ENCODE assay signal across 13 cellular contexts in genomic region chr10:103154464-103155299, GRCh38. TPM values are rescaled to one million over a fixed set of nuclear protein-coding genes. Genes with fewer than 3 reads are reported as not detected.
A peak's percentile ranks its signal among the peaks of the same experiment; 100 is the strongest.
DNase-seq lines count a peak whose midpoint lies in the region; ATAC-seq and TF ChIP-seq lines count a peak whose summit lies in the region.
"Had no signal": no experiment of that assay in that cellular context is flagged by ENCODE, and none has a peak within 500 bp of the region (broad histone marks: within the 10 kb centered on the region; RNA-seq: fewer than 3 reads in every experiment).

No MANE protein-coding gene starts in this region.

- H3K4me3 ChIP-seq in SK-N-MC (no peak overlapping the region), neutrophil (ENCODE audit: low read depth in 1 of 2, low read length in 1 of 2) (no peak overlapping the region)
- H3K4me3 ChIP-seq: BLaER1 treated with 17β-estradiol and CSF1 and Interleukin-3, amounts not matched to agents 10 nM and 100 nM had no signal

- no peaks in the 10 kb centered on the region for H3K9me3 ChIP-seq in SK-N-MC (ENCODE audit: low read depth, low read length)
- H3K9me3 ChIP-seq in neutrophil: no peaks in the 10 kb centered on the region
- H3K9me3 ChIP-seq: BLaER1 treated with 17β-estradiol and CSF1 and Interleukin-3, amounts not matched to agents 10 nM and 100 nM had no signal

- H3K36me3 ChIP-seq in SK-N-MC (ENCODE audit: insufficient read depth, low read length) (peaks cover 4% of the 10 kb centered on the region; the same call in 1 of the 2 replicates), neutrophil (peaks cover 60% of the 10 kb centered on the region)

- no peak overlapping the region for H3K9ac ChIP-seq in SK-N-MC (ENCODE audit: insufficient read length)
- H3K9ac ChIP-seq: BLaER1 treated with 17β-estradiol and CSF1 and Interleukin-3, amounts not matched to agents 10 nM and 100 nM had no signal

- DNase-seq in AG20443 (ENCODE audit: low spot score) (peak; percentile 16), SK-N-MC (ENCODE audit: low read depth, low spot score) (no peak), fibroblast of peridontal ligament (ENCODE audit: extremely low read depth) (peak; percentile 62), ureter (ENCODE audit: low spot score) (no peak), GF-D8 (lab: John Stamatoyannopoulos, UW) (no peak), retina (no peak)
- DNase-seq: brain microvascular endothelial cell, NCI-H1105, SIG-M5 had no signal

- H3K27me3 ChIP-seq in neutrophil: no peaks in the 10 kb centered on the region
- H3K27me3 ChIP-seq: BLaER1 treated with 17β-estradiol and CSF1 and Interleukin-3, amounts not matched to agents 10 nM and 100 nM; brain microvascular endothelial cell had no signal

- no peak for TF ChIP-seq CTCF in neutrophil (IDR thresholded peaks at IDR 0.05)

- no peak for ATAC-seq in HG03457 (IDR thresholded peaks at IDR 0.05; ENCODE audit: unreplicated experiment)
- ATAC-seq: stimulated activated memory B cell treated with anti-CD40 and anti-IgM and Interleukin-4, amounts not matched to agents 10 μg/mL and 1 μg/mL and 100 μg/mL, for 72 hours had no signal

- H3K27ac ChIP-seq in SK-N-MC (peak overlapping the region; percentile 92), neutrophil (peak overlapping the region; percentile 88)

- peaks cover 25 to 29% of the 10 kb centered on the region in 2 experiments for H3K4me1 ChIP-seq in neutrophil (ENCODE audit: control insufficient read depth in 1 of 2, insufficient read depth in 1 of 2, low read depth in 1 of 2, low read length in 1 of 2)

RNA-seq across cellular contexts. Expression of gene NT5C2, which starts 38.4 kb away (rescaled TPM):
- 172 TPM for total RNA-seq in ureter

Comparison
In these comparisons a context has a peak if more than half of its experiments do, and no peak if none do; other contexts are left out.
1. DNase-seq: peak in AG20443 (single experiment) and fibroblast of peridontal ligament (single experiment); none in SK-N-MC (single experiment), ureter (single experiment), GF-D8 (single experiment) and retina (single experiment).